In the genomic region with DNA sequence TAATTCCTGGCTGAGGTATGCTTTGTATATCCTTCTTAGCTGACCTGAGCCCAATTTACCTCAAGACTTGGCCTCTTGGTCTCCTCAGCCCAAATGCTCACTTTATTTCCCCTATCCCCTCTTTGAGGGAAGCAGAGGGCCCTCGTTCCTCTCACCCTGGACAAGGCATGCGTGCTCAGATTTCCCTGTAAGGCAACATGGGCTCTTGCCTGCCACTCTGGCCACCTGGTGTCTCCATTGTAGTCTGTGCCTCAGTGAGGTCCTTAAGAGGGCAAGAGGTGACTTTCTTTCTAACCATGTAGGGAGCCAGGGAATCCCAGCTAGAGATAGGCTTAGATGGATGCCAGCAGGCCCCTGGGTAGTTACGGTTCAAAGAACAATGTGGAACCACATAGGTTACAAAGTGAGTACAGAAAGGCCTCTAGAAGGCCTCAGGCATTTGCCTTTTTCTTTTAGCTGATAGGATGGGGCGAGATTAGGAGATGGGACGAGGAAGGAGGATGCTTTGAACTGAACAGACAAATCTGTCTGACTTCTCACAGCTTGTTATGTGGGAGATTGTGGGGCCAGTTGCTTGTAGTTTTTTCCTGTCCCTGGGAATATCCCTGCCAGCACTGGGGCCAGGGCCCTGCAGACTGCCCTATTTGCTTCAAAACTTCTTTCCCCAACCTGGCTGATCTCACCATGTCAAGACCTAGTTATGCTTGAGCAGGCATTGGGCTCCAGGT, we compare ENCODE assay signal across 8 cellular contexts. TPM values are rescaled to one million over a fixed set of nuclear protein-coding genes. Genes with fewer than 3 reads are reported as not detected.
DNase-seq lines count a peak whose midpoint lies in the region; ATAC-seq and TF ChIP-seq lines count a peak whose summit lies in the region.

No MANE protein-coding gene starts in this region.

- no peak for DNase-seq in activated CD8-positive, alpha-beta memory T cell treated with anti-CD3 and anti-CD28 coated beads, Interleukin-2, amount 10 ng/mL, durations not matched to agents 7 days and 5 days
- DNase-seq in activated CD8-positive, alpha-beta memory T cell treated with anti-CD3 and anti-CD28 coated beads for 24 hours: no peak
- DNase-seq in adipocyte (ENCODE audit: low read depth) (peak; percentile 8), left lung (no peak), tibial nerve (ENCODE audit: low spot score in 2 of 2) (no peak), NCI-H1092 treated with DMSO at 0.1 percent for 48 hours (lab: John Stamatoyannopoulos, UW) (no peak)

- H3K27me3 ChIP-seq in adipocyte (replicated peaks; ENCODE audit: control insufficient read depth, insufficient read depth, low read length) (no peaks in the 10 kb centered on the region), left lung (no peaks in the 10 kb centered on the region), tibial nerve (no peaks in the 10 kb centered on the region)

- no peak for TF ChIP-seq POLR2A in tibial nerve (IDR thresholded peaks at IDR 0.05)

- intact Hi-C loops in left lung (cut with DNase I): no loop called here

- H3K27ac ChIP-seq in left lung (peak overlapping the region; percentile 95), tibial nerve (peak overlapping the region; percentile 81 to 95 (median 95))

- H3K9me3 Mint-ChIP-seq in activated CD8-positive, alpha-beta memory T cell treated with anti-CD3 and anti-CD28 coated beads, Interleukin-2, amount 10 ng/mL, durations not matched to agents 7 days and 5 days (ENCODE audit: low read depth): no peaks in the 10 kb centered on the region

- no peak for TF ChIP-seq EP300 in tibial nerve (IDR thresholded peaks at IDR 0.05)

- TF ChIP-seq CTCF in left lung (IDR thresholded peaks at IDR 0.05) (no peak), tibial nerve (IDR thresholded peaks at IDR 0.05) (no peak)

- H3K36me3 ChIP-seq in adipocyte (ENCODE audit: control insufficient read depth, insufficient read depth, low read length, severe bottlenecking): peaks cover 2% of the 10 kb centered on the region
- no peaks in the 10 kb centered on the region for H3K36me3 ChIP-seq in left lung
- H3K36me3 ChIP-seq in tibial nerve: peaks cover 0 to 6% (median 0%) of the 10 kb centered on the region in 3 donors

- H3K36me3 Mint-ChIP-seq in activated CD8-positive, alpha-beta memory T cell treated with anti-CD3 and anti-CD28 coated beads, Interleukin-2, amount 10 ng/mL, durations not matched to agents 7 days and 5 days: peaks cover 3% of the 10 kb centered on the region

- H3K9ac ChIP-seq in adipocyte (ENCODE audit: low read length): peak overlapping the region; percentile 96

- peaks cover 51% of the 10 kb centered on the region for H3K4me1 Mint-ChIP-seq in activated CD8-positive, alpha-beta memory T cell treated with anti-CD3 and anti-CD28 coated beads, Interleukin-2, amount 10 ng/mL, durations not matched to agents 7 days and 5 days

- H3K9me3 ChIP-seq in adipocyte (ENCODE audit: control insufficient read depth, low read length): no peaks in the 10 kb centered on the region
- no peaks in the 10 kb centered on the region for H3K9me3 ChIP-seq in left lung
- H3K9me3 ChIP-seq in tibial nerve: no peaks in the 10 kb centered on the region

- H3K4me3 ChIP-seq in adipocyte (ENCODE audit: low read length) (peak overlapping the region; percentile 99), left lung (peak overlapping the region; percentile 85 to 93), tibial nerve (peak overlapping the region; percentile 66 to 94 (median 79))

- no peaks in the 10 kb centered on the region for H3K27me3 Mint-ChIP-seq in activated CD8-positive, alpha-beta memory T cell treated with anti-CD3 and anti-CD28 coated beads, Interleukin-2, amount 10 ng/mL, durations not matched to agents 7 days and 5 days

- peak overlapping the region; percentile 97 for H3K27ac Mint-ChIP-seq in activated CD8-positive, alpha-beta memory T cell treated with anti-CD3 and anti-CD28 coated beads, Interleukin-2, amount 10 ng/mL, durations not matched to agents 7 days and 5 days

- WGBS in tibial nerve, 2 donors: 69 to 73% methylated on average over 5 of the region's 5 CpGs

- ATAC-seq in activated CD8-positive, alpha-beta memory T cell treated with anti-CD3 and anti-CD28 coated beads, Interleukin-2, amount 10 ng/mL, durations not matched to agents 7 days and 5 days: no peak
- ATAC-seq in left lung (no peak), HG02588 (IDR thresholded peaks at IDR 0.05; ENCODE audit: unreplicated experiment) (no peak), HG03135 (IDR thresholded peaks at IDR 0.05; ENCODE audit: unreplicated experiment) (no peak)

- peak overlapping the region; percentile 99 for H3K4me3 Mint-ChIP-seq in activated CD8-positive, alpha-beta memory T cell treated with anti-CD3 and anti-CD28 coated beads, Interleukin-2, amount 10 ng/mL, durations not matched to agents 7 days and 5 days

- H3K4me1 ChIP-seq in adipocyte (ENCODE audit: control insufficient read depth, insufficient read depth, low read length): peaks cover 26% of the 10 kb centered on the region
- peaks cover 20 to 42% of the 10 kb centered on the region in 2 donors for H3K4me1 ChIP-seq in left lung
- peaks cover 0 to 45% (median 19%) of the 10 kb centered on the region in 4 donors for H3K4me1 ChIP-seq in tibial nerve

- CTCF ChIA-PET in activated CD8-positive, alpha-beta memory T cell treated with anti-CD3 and anti-CD28 coated beads, Interleukin-2, amount 10 ng/mL, durations not matched to agents 7 days and 5 days (lab: Charles Lee): interaction anchor here (0.6 to 2.9 kb wide), 13 partner anchors 10 to 256 kb away, joined by 3 to 12 read pairs (median 4); a partner anchor contains a TSS

RNA-seq across cellular contexts. Expression of a gene that starts 1.1 kb away (rescaled TPM):
- 10 to 100 TPM; 44.2 to 51.7 TPM for total RNA-seq in activated CD8-positive, alpha-beta memory T cell treated with anti-CD3 and anti-CD28 coated beads, Interleukin-2, amount 10 ng/mL, durations not matched to agents 7 days and 5 days
- total RNA-seq in left lung: 10 to 100 TPM; 32.3 to 34.6 TPM
- total RNA-seq in tibial nerve: 10 to 100 TPM; 30.6 to 38.4 (median 36.0) TPM

RNA-seq across cellular contexts. Expression of a gene that starts 9.7 kb away (rescaled TPM):
- 1 to 10 TPM; 4.2 to 4.3 TPM for total RNA-seq in activated CD8-positive, alpha-beta memory T cell treated with anti-CD3 and anti-CD28 coated beads, Interleukin-2, amount 10 ng/mL, durations not matched to agents 7 days and 5 days
- 1 to 10 TPM; 8.3 to 9.7 TPM for total RNA-seq in left lung
- total RNA-seq in tibial nerve: 10 to 100 TPM in 1 of 4 donors, 1 to 10 TPM in 3; 5.9 to 22.7 (median 9.2) TPM
